ENCODE assay signal across 8 cellular contexts in genomic region chr19:48636859-48637448, GRCh38. TPM values are rescaled to one million over a fixed set of nuclear protein-coding genes. Genes with fewer than 3 reads are reported as not detected.
DNase-seq lines count a peak whose midpoint lies in the region; ATAC-seq and TF ChIP-seq lines count a peak whose summit lies in the region.

Gene DBP (minus strand): TSS chr19:48637379. CDS start chr19:48636994, 385 bp downstream.

- H3K4me1 ChIP-seq in NT2/D1 (ENCODE audit: insufficient read depth, insufficient read length) (peaks cover 12% of the 10 kb centered on the region), upper lobe of right lung (peaks cover 32% of the 10 kb centered on the region)

- peaks cover 45% of the 10 kb centered on the region for H3K4me1 Mint-ChIP-seq in central memory CD8-positive, alpha-beta T cell
- peaks cover 41% of the 10 kb centered on the region for H3K4me1 Mint-ChIP-seq in memory B cell

- H3K27me3 Mint-ChIP-seq in central memory CD8-positive, alpha-beta T cell, result no peaks in the 10 kb centered on the region
- no peaks in the 10 kb centered on the region for H3K27me3 Mint-ChIP-seq in memory B cell

- H3K27me3 ChIP-seq in NT2/D1 (ENCODE audit: insufficient read depth, insufficient read length), result peaks cover 26% of the 10 kb centered on the region
- H3K27me3 ChIP-seq in upper lobe of right lung, result no peaks in the 10 kb centered on the region

- H3K9me3 Mint-ChIP-seq in central memory CD8-positive, alpha-beta T cell, result no peaks in the 10 kb centered on the region
- H3K9me3 Mint-ChIP-seq in memory B cell, result peaks cover 3% of the 10 kb centered on the region

- peak within 1 kb of the TSS; percentile 63 for H3K4me3 ChIP-seq in AG09309 (ENCODE audit: control insufficient read depth, low read depth, low read length)
- H3K4me3 ChIP-seq in NT2/D1 (ENCODE audit: insufficient read length, low read depth), result peak within 1 kb of the TSS; percentile 59
- H3K4me3 ChIP-seq in upper lobe of right lung, result peak within 1 kb of the TSS; percentile 80

- intact Hi-C loops in upper lobe of right lung (cut with DNase I), result no loop called here

- peak within 1 kb of the TSS; percentile 93 for H3K27ac ChIP-seq in upper lobe of right lung

- peak within 1 kb of the TSS; percentile 77 for H3K9ac ChIP-seq in NT2/D1 (ENCODE audit: insufficient read length, low read depth)

- H3K36me3 Mint-ChIP-seq in central memory CD8-positive, alpha-beta T cell (ENCODE audit: insufficient read depth), result peaks cover 32% of the 10 kb centered on the region
- peaks cover 15% of the 10 kb centered on the region for H3K36me3 Mint-ChIP-seq in memory B cell

- TF ChIP-seq CTCF in AG09309 (IDR thresholded peaks at IDR 0.05; ENCODE audit: control insufficient read depth, insufficient read depth, low read depth, low read length, missing control alignments) (peak; percentile 12), upper lobe of right lung (IDR thresholded peaks at IDR 0.05) (peak; percentile 21)

- no peak for ATAC-seq in central memory CD8-positive, alpha-beta T cell (replicated peaks; ENCODE audit: extremely low read depth, poor library complexity, severe bottlenecking)
- ATAC-seq in memory B cell (ENCODE audit: low read depth) (no peak), upper lobe of right lung (peak; percentile 3)

- peak; percentile 45 for TF ChIP-seq POLR2A in GM19099 (IDR thresholded peaks at IDR 0.05; ENCODE audit: extremely low read depth, insufficient read length, low read depth)

- peak within 1 kb of the TSS; percentile 97 for H3K27ac Mint-ChIP-seq in central memory CD8-positive, alpha-beta T cell (ENCODE audit: low read depth)
- peak within 1 kb of the TSS; percentile 96 for H3K27ac Mint-ChIP-seq in memory B cell

- DNase-seq in AG09309 (ENCODE audit: low read depth) (no peak), NT2/D1 (ENCODE audit: low read depth, low spot score) (no peak), memory B cell (ENCODE audit: low spot score in 2 of 2) (peak in 1 of 2 donors; percentile 66), upper lobe of right lung (peak; percentile 88), T1000 (lab: John Stamatoyannopoulos, UW) (no peak), dermis blood vessel endothelial cell (no peak)
- DNase-seq in central memory CD8-positive, alpha-beta T cell (ENCODE audit: low spot score in 2 of 2), result no peak

- H3K9me3 ChIP-seq in NT2/D1 (ENCODE audit: insufficient read depth, low read length), result no peaks in the 10 kb centered on the region
- no peaks in the 10 kb centered on the region for H3K9me3 ChIP-seq in upper lobe of right lung

- peak within 1 kb of the TSS; percentile 85 for H3K4me3 Mint-ChIP-seq in central memory CD8-positive, alpha-beta T cell
- H3K4me3 Mint-ChIP-seq in memory B cell, result peak within 1 kb of the TSS; percentile 96

- H3K36me3 ChIP-seq in NT2/D1 (ENCODE audit: insufficient read depth, insufficient read length, low read length) (no peaks in the 10 kb centered on the region), upper lobe of right lung (peaks cover 10% of the 10 kb centered on the region)

RNA-seq across cellular contexts. Expression of gene DBP, which starts in this region (rescaled TPM):
- total RNA-seq in upper lobe of right lung, result 17.7 TPM
- total RNA-seq in dermis blood vessel endothelial cell, result 1.6 and 3.1 TPM in 2 replicates
